9 cellular contexts compared by ENCODE assay signal in the genomic region with DNA sequence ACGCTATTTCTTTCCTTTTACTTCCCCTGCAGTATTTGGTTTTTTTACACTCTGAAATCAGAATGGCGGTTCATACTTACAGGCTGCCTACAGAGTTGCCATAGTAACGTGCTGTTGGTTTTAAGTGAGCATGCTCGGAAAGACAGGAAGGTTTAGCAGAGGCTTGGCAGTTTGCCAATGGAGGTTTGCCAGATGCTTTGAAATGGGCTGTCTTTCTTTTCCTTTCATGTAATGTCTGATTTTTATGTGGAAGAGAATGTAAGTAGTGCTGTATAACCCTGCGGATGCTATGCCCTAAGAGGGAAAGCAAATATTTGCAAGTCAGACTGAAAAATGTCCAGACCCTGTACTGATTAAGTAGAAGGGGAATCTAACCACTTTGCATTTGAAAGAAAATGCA. TPM values are rescaled to one million over a fixed set of nuclear protein-coding genes. Genes with fewer than 3 reads are reported as not detected.
DNase-seq lines count a peak whose midpoint lies in the region; FAIRE-seq lines count a peak whose summit lies in the region.
"Had no signal": no experiment of that assay in that cellular context is flagged by ENCODE, and none has a peak within 500 bp of the region (broad histone marks: within the 10 kb centered on the region; RNA-seq: fewer than 3 reads in every experiment).

No MANE protein-coding gene starts in this region.

- FAIRE-seq in frontal cortex (lab: Jason Lieb, UNC), result peak; percentile 57

- H3K9ac ChIP-seq in subcutaneous abdominal adipose tissue (ENCODE audit: low read length in 5 of 5), result peak overlapping the region in 1 of 5 donors; percentile 25

- DNase-seq in DMS79 treated with DMSO at 0.1 percent for 48 hours (lab: John Stamatoyannopoulos, UW), result peak; percentile 100
- DNase-seq in H7, result peak; percentile 21
- peak; percentile 52 for DNase-seq in LoVo (ENCODE audit: low spot score)
- peak; percentile 98 to 99 for DNase-seq in SHP77 (lab: John Stamatoyannopoulos, UW)
- peak; percentile 79 for DNase-seq in activated naive CD4-positive, alpha-beta T cell treated with Interleukin-2 at 50 U/mL for 16 hours
- DNase-seq in frontal cortex (ENCODE audit: low spot score in 2 of 2), result peak; percentile 35 to 47
- peak; percentile 93 for DNase-seq in non-pigmented ciliary epithelial cell (ENCODE audit: low read depth)

- H3K27me3 ChIP-seq in H7 (ENCODE audit: control insufficient read depth, insufficient read depth, low read length) (no peaks in the 10 kb centered on the region), subcutaneous abdominal adipose tissue (ENCODE audit: control insufficient read depth in 5 of 5, insufficient read depth in 4 of 5, low read length in 5 of 5) (no peaks in the 10 kb centered on the region)

- H3K4me3 ChIP-seq in H7 (ENCODE audit: insufficient read depth, low read depth, low read length) (no peak overlapping the region), subcutaneous abdominal adipose tissue (ENCODE audit: low read depth in 1 of 5, low read length in 5 of 5) (peak overlapping the region in 3 of 5 donors; percentile 13 to 36 (median 28))
- H3K4me3 ChIP-seq: skin epidermis had no signal

- H3K9me3 ChIP-seq in subcutaneous abdominal adipose tissue (ENCODE audit: control insufficient read depth in 5 of 5, low read length in 5 of 5), result no peaks in the 10 kb centered on the region

- H3K4me1 ChIP-seq in subcutaneous abdominal adipose tissue (ENCODE audit: control insufficient read depth in 5 of 5, insufficient read depth in 5 of 5, low read length in 5 of 5), result peaks cover 0 to 10% (median 9%) of the 10 kb centered on the region in 5 donors

- peak overlapping the region; percentile 34 for H3K27ac ChIP-seq in subcutaneous abdominal adipose tissue (ENCODE audit: low read depth, low read length)

- H3K36me3 ChIP-seq in H7 (replicated peaks; ENCODE audit: control insufficient read depth, insufficient read depth, low read length) (peaks cover 3% of the 10 kb centered on the region; the same call in 1 of the 2 replicates), subcutaneous abdominal adipose tissue (ENCODE audit: control insufficient read depth in 5 of 5, insufficient read depth in 5 of 5, low read length in 5 of 5) (peaks cover 26 to 49% (median 41%) of the 10 kb centered on the region in 5 donors)

RNA-seq across cellular contexts. Expression of a gene that starts 32.8 kb away (rescaled TPM):
- total RNA-seq in H7 (2014; rRNA removed; shearing (Covaris generic)), result 3.5 and 5.9 TPM in 2 replicates
- total RNA-seq in frontal cortex, result 59.1 TPM

Comparison
In these comparisons a context has a peak if more than half of its experiments do, and no peak if none do; other contexts are left out.
1. DNase-seq: peak in every context shown above with its lines; median percentile 100 in DMS79 treated with DMSO at 0.1 percent for 48 hours; 98 in SHP77; 93 in non-pigmented ciliary epithelial cell; 79 in activated naive CD4-positive, alpha-beta T cell treated with Interleukin-2 at 50 U/mL for 16 hours; 52 in LoVo; 41 in frontal cortex; 21 in H7.